ENCODE assay signal across 13 cellular contexts in genomic region chr19:54636091-54636490, GRCh38. TPM values are rescaled to one million over a fixed set of nuclear protein-coding genes. Genes with fewer than 3 reads are reported as not detected.
DNase-seq lines count a peak whose midpoint lies in the region; ATAC-seq and TF ChIP-seq lines count a peak whose summit lies in the region.
"Not testable (repeated sequence)": the region's sequence is repeated elsewhere in the genome, so short reads cannot be mapped to it uniquely, and the experiment has no call there.
"Had no signal": no experiment of that assay in that cellular context is flagged by ENCODE, and none has a peak within 500 bp of the region (broad histone marks: within the 10 kb centered on the region; RNA-seq: fewer than 3 reads in every experiment).

No MANE protein-coding gene starts in this region.

- H3K27ac Mint-ChIP-seq in glutamatergic neuron (ENCODE audit: unreplicated experiment), result peak overlapping the region; percentile 57
- peak overlapping the region; percentile 9 for H3K27ac Mint-ChIP-seq in stimulated activated naive B cell treated with anti-CD40 and anti-IgM and Interleukin-4, amounts not matched to agents 10 μg/mL and 1 μg/mL and 100 μg/mL, for 72 hours

- H3K4me3 ChIP-seq in BLaER1; HEK293 (ENCODE audit: low read depth, low read length): not testable (repeated sequence)

- H3K4me1 Mint-ChIP-seq in glutamatergic neuron (ENCODE audit: low read depth, unreplicated experiment), result not testable (repeated sequence)
- H3K4me1 Mint-ChIP-seq in stimulated activated naive B cell treated with anti-CD40 and anti-IgM and Interleukin-4, amounts not matched to agents 10 μg/mL and 1 μg/mL and 100 μg/mL, for 72 hours, result peaks cover 23% of the 10 kb centered on the region in 2 donors

- POLR2A ChIA-PET in HEK293 (lab: Yijun Ruan, JAX), result not testable (repeated sequence)

- peak overlapping the region; percentile 48; the same call in 1 of the 2 replicates for H3K4me2 ChIP-seq in BLaER1

- not testable (repeated sequence) for H3K27me3 Mint-ChIP-seq in glutamatergic neuron (ENCODE audit: unreplicated experiment); stimulated activated naive B cell treated with anti-CD40 and anti-IgM and Interleukin-4, amounts not matched to agents 10 μg/mL and 1 μg/mL and 100 μg/mL, for 72 hours

- H3K36me3 ChIP-seq in BLaER1; HEK293 (ENCODE audit: control insufficient read depth in 2 of 2, insufficient read depth in 1 of 2, low read length in 2 of 2): not testable (repeated sequence)

- not testable (repeated sequence) for H3K27ac ChIP-seq in BLaER1; HEK293 (ENCODE audit: extremely low read depth, low read depth, low read length)

- not testable (repeated sequence) for H4K20me1 ChIP-seq in BLaER1

- not testable (repeated sequence) for ATAC-seq in stimulated activated naive B cell treated with anti-CD40 and anti-IgM and Interleukin-4, amounts not matched to agents 10 μg/mL and 1 μg/mL and 100 μg/mL, for 72 hours (replicated peaks)

- H3K36me3 Mint-ChIP-seq in glutamatergic neuron (ENCODE audit: unreplicated experiment), result not testable (repeated sequence)
- H3K36me3 Mint-ChIP-seq in stimulated activated naive B cell treated with anti-CD40 and anti-IgM and Interleukin-4, amounts not matched to agents 10 μg/mL and 1 μg/mL and 100 μg/mL, for 72 hours, result peaks cover 30 to 55% of the 10 kb centered on the region in 2 donors

- CTCF ChIA-PET in HEK293 (lab: Yijun Ruan, JAX), result not testable (repeated sequence)

- TF ChIP-seq CTCF in HEK293 (tag by site-specific recombination; IDR thresholded peaks at IDR 0.05); glutamatergic neuron (IDR thresholded peaks at IDR 0.05; ENCODE audit: partially characterized antibody, unreplicated experiment): not testable (repeated sequence)

- DNase-seq in ELF-1 (ENCODE audit: low read depth, low spot score) (peak; percentile 30), glutamatergic neuron (peak; percentile 55), retina (peak; percentile 17)
- not testable (repeated sequence) for DNase-seq in stimulated activated naive B cell treated with anti-CD40 and anti-IgM and Interleukin-4, amounts not matched to agents 10 μg/mL and 1 μg/mL and 100 μg/mL, for 72 hours

- H3K9me3 ChIP-seq in BLaER1; HEK293 (ENCODE audit: control insufficient read depth, insufficient read depth, low read depth, low read length): not testable (repeated sequence)

- H3K9me3 Mint-ChIP-seq in glutamatergic neuron (ENCODE audit: unreplicated experiment); stimulated activated naive B cell treated with anti-CD40 and anti-IgM and Interleukin-4, amounts not matched to agents 10 μg/mL and 1 μg/mL and 100 μg/mL, for 72 hours: not testable (repeated sequence)

- H3K4me3 Mint-ChIP-seq in glutamatergic neuron (ENCODE audit: unreplicated experiment); stimulated activated naive B cell treated with anti-CD40 and anti-IgM and Interleukin-4, amounts not matched to agents 10 μg/mL and 1 μg/mL and 100 μg/mL, for 72 hours: not testable (repeated sequence)

- not testable (repeated sequence) for H3K9ac ChIP-seq in BLaER1

- H3K27me3 ChIP-seq in BLaER1, result not testable (repeated sequence)

- peaks cover 49% of the 10 kb centered on the region for H3K4me1 ChIP-seq in BLaER1
- H3K4me1 ChIP-seq in HEK293 (ENCODE audit: control insufficient read depth, insufficient read depth, low read length), result not testable (repeated sequence)

TF ChIP-seq in HEK293, 187 proteins besides CTCF, POLR2A, EP300 and RAD21:
- TF ChIP-seq ZNF335 (tag by site-specific recombination; conservative IDR thresholded peaks at IDR 0.05) (0 out of 2 replicates have a peak, but pooled peaks have one; percentile 17), GLIS1 (tag by site-specific recombination; IDR thresholded peaks at IDR 0.05) (peak; percentile 57)

RNA-seq across cellular contexts. Expression of gene LILRB1, which starts 5.8 kb away (rescaled TPM):
- 0.22 TPM for total RNA-seq in glutamatergic neuron (ENCODE audit: unreplicated experiment)
- total RNA-seq: A172; CD4-positive, CD25-positive, alpha-beta regulatory T cell; G401 had no signal

RNA-seq across cellular contexts. Expression of gene LILRB4, which starts 26.7 kb away (rescaled TPM):
- total RNA-seq in glutamatergic neuron (ENCODE audit: unreplicated experiment), result 0.44 TPM
- total RNA-seq: A172; CD4-positive, CD25-positive, alpha-beta regulatory T cell; G401 had no signal

RNA-seq across cellular contexts. Expression of gene LILRA1, which starts 42.7 kb away (rescaled TPM):
- total RNA-seq in glutamatergic neuron (ENCODE audit: unreplicated experiment), result not detected
- total RNA-seq: A172; B cell; CD4-positive, alpha-beta memory T cell; CD4-positive, CD25-positive, alpha-beta regulatory T cell; CD8-positive, alpha-beta memory T cell; G401; GM12878 had no signal
